20 cellular contexts compared by ENCODE assay signal in the genomic region with DNA sequence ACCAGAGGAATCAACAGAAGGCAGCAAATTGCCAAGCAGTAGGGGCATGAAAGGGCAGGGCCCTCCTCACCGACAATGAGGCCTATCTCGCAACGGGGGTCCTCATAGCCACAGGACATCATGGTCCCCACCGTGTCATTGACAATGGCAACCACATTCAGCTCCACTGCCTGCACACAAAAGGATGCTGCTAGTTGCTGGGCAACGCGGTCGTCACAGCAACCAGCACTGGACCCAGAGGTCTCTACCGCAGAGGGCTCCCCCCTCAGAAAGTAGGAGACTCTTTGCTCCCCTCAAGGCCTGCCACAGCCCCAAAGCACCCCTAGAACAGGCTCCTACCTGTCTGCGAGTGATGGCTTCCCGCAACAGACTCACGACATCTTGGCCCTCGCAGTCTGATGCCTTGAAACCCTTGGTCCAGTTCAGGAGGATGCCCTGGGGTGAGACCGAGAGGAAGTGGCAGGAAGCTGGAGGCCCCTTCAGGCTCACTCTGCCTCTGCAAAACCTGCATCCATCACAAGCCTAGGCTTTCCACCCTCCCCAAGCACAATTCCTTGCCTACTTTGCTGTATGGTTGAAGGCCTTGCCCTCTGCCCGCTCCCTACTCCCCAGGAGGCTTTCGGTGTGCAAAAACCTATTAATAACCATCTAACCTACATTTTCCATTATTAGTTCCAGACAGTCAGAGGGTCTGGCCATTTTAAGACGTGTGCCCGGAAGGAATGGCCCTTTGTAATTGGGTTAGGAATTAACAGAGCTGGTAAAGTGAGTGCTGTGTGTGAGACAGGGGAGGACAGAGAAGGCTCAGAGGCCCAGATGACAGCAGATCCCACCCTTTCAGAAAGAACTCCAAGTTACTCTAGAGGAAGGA. TPM values are rescaled to one million over a fixed set of nuclear protein-coding genes. Genes with fewer than 3 reads are reported as not detected.
"Had no signal": no experiment of that assay in that cellular context is flagged by ENCODE, and none has a peak within 500 bp of the region (broad histone marks: within the 10 kb centered on the region; RNA-seq: fewer than 3 reads in every experiment).

No MANE protein-coding gene starts in this region.

- H3K4me1 Mint-ChIP-seq: activated naive CD8-positive, alpha-beta T cell treated with anti-CD3 and anti-CD28 coated beads for 36 hours had no signal

- DNase-seq: activated CD4-positive, alpha-beta T cell treated with anti-CD3 and anti-CD28 coated beads, Interleukin-2, amount 50 U/mL, for 1 hour; activated CD4-positive, CD25-positive, alpha-beta regulatory T cell; activated CD8-positive, alpha-beta memory T cell treated with anti-CD3 and anti-CD28 coated beads for 24 hours; activated naive CD8-positive, alpha-beta T cell treated with anti-CD3 and anti-CD28 coated beads for 36 hours; amygdala; brain microvascular endothelial cell; esophagus squamous epithelium; left ventricle myocardium superior; mesenchymal stem cell; nephron progenitor cell; pancreas; stimulated activated CD4-positive, alpha-beta T cell treated with anti-CD3 and anti-CD28 coated beads, Interleukin-15, amount 100 ng/mL, for 24 hours; stimulated activated CD4-positive, alpha-beta T cell treated with anti-CD3 and anti-CD28 coated beads, Interleukin-4, amount 100 ng/mL, for 1 hour; stimulated activated naive CD4-positive, alpha-beta T cell treated with Interleukin-2 at 50 U/mL for 16 hours; substantia nigra; transverse colon had no signal

- H3K27ac Mint-ChIP-seq: activated naive CD8-positive, alpha-beta T cell treated with anti-CD3 and anti-CD28 coated beads for 36 hours; T-helper 2 cell treated with Interferon-gamma antibody and Interleukin-4, amounts not matched to agents 5 μg/mL and 100 μg/mL, for 36 hours had no signal

- H3K27ac ChIP-seq: brain microvascular endothelial cell, coronary artery, esophagus squamous epithelium, pancreas, transverse colon had no signal

- H3K4me3 ChIP-seq: coronary artery, esophagus squamous epithelium, pancreas, transverse colon had no signal

- H3K4me3 Mint-ChIP-seq: activated naive CD8-positive, alpha-beta T cell treated with anti-CD3 and anti-CD28 coated beads for 36 hours; central memory CD8-positive, alpha-beta T cell; nephron progenitor cell; T-helper 2 cell treated with Interferon-gamma antibody and Interleukin-4, amounts not matched to agents 5 μg/mL and 100 μg/mL, for 36 hours had no signal

- H3K9me3 Mint-ChIP-seq: activated naive CD8-positive, alpha-beta T cell treated with anti-CD3 and anti-CD28 coated beads for 36 hours; central memory CD8-positive, alpha-beta T cell; nephron progenitor cell; T-helper 2 cell treated with Interferon-gamma antibody and Interleukin-4, amounts not matched to agents 5 μg/mL and 100 μg/mL, for 36 hours had no signal

- ATAC-seq: left ventricle myocardium superior, pancreas had no signal

- FAIRE-seq: pancreas had no signal

- H3K36me3 ChIP-seq: brain microvascular endothelial cell, esophagus squamous epithelium, pancreas, transverse colon had no signal

- H3K36me3 Mint-ChIP-seq: activated naive CD8-positive, alpha-beta T cell treated with anti-CD3 and anti-CD28 coated beads for 36 hours had no signal

- H3K4me1 ChIP-seq: esophagus squamous epithelium, pancreas, transverse colon had no signal

- H3K9me3 ChIP-seq: esophagus squamous epithelium, pancreas, transverse colon had no signal

- H3K27me3 ChIP-seq: brain microvascular endothelial cell, pancreas had no signal

RNA-seq across cellular contexts. Expression of a gene that starts 15.2 kb away (rescaled TPM):
- total RNA-seq: activated naive CD8-positive, alpha-beta T cell treated with anti-CD3 and anti-CD28 coated beads for 36 hours; fibroblast of villous mesenchyme had no signal
